ENCODE assay signal across 8 cellular contexts in genomic region chr1:121386319-121386948, GRCh38.
DNase-seq lines count a peak whose midpoint lies in the region; ATAC-seq, FAIRE-seq and TF ChIP-seq lines count a peak whose summit lies in the region.
"Not testable (repeated sequence)": the region's sequence is repeated elsewhere in the genome, so short reads cannot be mapped to it uniquely, and the experiment has no call there.

No MANE protein-coding gene starts in this region.

- not testable (repeated sequence) for H3K27ac ChIP-seq in endothelial cell of umbilical vein (ENCODE audit: insufficient read depth, low read depth, low read length); heart left ventricle; HepG2 (ENCODE audit: extremely low read length, insufficient read depth, low read length); lower lobe of right lung; psoas muscle; upper lobe of right lung

- CTCF ChIA-PET in endothelial cell of umbilical vein (lab: Charles Lee); HepG2 (lab: Yijun Ruan, JAX; ENCODE audit: low intra/inter-chr PET ratio, low total read pairs): not testable (repeated sequence)

- BruUV-seq in endothelial cell of umbilical vein (replicated peaks; lab: Mats Ljungman, UMichigan); HepG2 (replicated peaks; lab: Mats Ljungman, UMichigan): not testable (repeated sequence)

- in situ Hi-C loops in HepG2 (cut with HindIII; ENCODE audit: extremely low pct_ligation_motif_present, low pct_unique_long_range_greater_than_20kb) = not testable (repeated sequence)

- not testable (repeated sequence) for H2AFZ ChIP-seq in endothelial cell of umbilical vein (ENCODE audit: low read depth, low read length); HepG2 (ENCODE audit: low read length)

- TF ChIP-seq RAD21 in HepG2 (CRISPR knock-in tag; IDR thresholded peaks at IDR 0.05) = not testable (repeated sequence)

- not testable (repeated sequence) for H3K79me2 ChIP-seq in endothelial cell of umbilical vein (ENCODE audit: control insufficient read depth, insufficient read depth, low read length); HepG2 (ENCODE audit: insufficient read depth, low read length)

- dilution Hi-C loops in endothelial cell of umbilical vein (cut with MboI; ENCODE audit: extremely low pct_ligation_motif_present, low sequenced_read_pairs) = not testable (repeated sequence)

- not testable (repeated sequence) for H3K4me2 ChIP-seq in endothelial cell of umbilical vein (ENCODE audit: insufficient read depth, low read length); HepG2 (ENCODE audit: low read depth, low read length)

- H3K9ac ChIP-seq in endothelial cell of umbilical vein (replicated peaks; ENCODE audit: extremely low read depth, insufficient read depth, low read length); HepG2 (ENCODE audit: insufficient read depth, low read depth, low read length): not testable (repeated sequence)

- not testable (repeated sequence) for H4K20me1 ChIP-seq in endothelial cell of umbilical vein (replicated peaks; ENCODE audit: control insufficient read depth, extremely low read depth, insufficient read depth, low read length); HepG2 (ENCODE audit: insufficient read depth, low read length)

- TF ChIP-seq POLR2A in endothelial cell of umbilical vein (IDR thresholded peaks at IDR 0.05; ENCODE audit: low read depth, low read length); heart left ventricle (IDR thresholded peaks at IDR 0.05); HepG2 (IDR thresholded peaks at IDR 0.05; ENCODE audit: insufficient read depth in 1 of 2, low read depth in 2 of 2, low read length in 2 of 2): not testable (repeated sequence)

- not testable (repeated sequence) for H3K4me3 ChIP-seq in endothelial cell of umbilical vein (replicated peaks in 1 of 3; ENCODE audit: insufficient read depth in 1 of 3, low read depth in 1 of 3, low read length in 3 of 3); heart left ventricle; HepG2 (replicated peaks in 1 of 3; ENCODE audit: insufficient read depth in 1 of 3, low read depth in 2 of 3, low read length in 3 of 3); lower lobe of right lung; psoas muscle; upper lobe of right lung

- TF ChIP-seq CTCF in endothelial cell of umbilical vein (IDR thresholded peaks at IDR 0.05; ENCODE audit: extremely low read depth in 1 of 2, insufficient read depth in 1 of 2, low read depth in 1 of 2, low read length in 2 of 2); heart left ventricle (IDR thresholded peaks at IDR 0.05); HepG2 (CRISPR knock-in tag; IDR thresholded peaks at IDR 0.05); lower lobe of right lung (IDR thresholded peaks at IDR 0.05); psoas muscle (IDR thresholded peaks at IDR 0.05); upper lobe of right lung (IDR thresholded peaks at IDR 0.05): not testable (repeated sequence)

- POLR2A ChIA-PET in endothelial cell of umbilical vein (lab: Charles Lee); HepG2 (lab: Yijun Ruan, JAX): not testable (repeated sequence)

- not testable (repeated sequence) for DNase-seq in endothelial cell of umbilical vein (ENCODE audit: low read depth, low spot score); heart left ventricle; left ventricle myocardium superior; left lobe of liver (ENCODE audit: low spot score); HepG2 (ENCODE audit: low spot score); lower lobe of right lung; psoas muscle; upper lobe of right lung

- ATAC-seq in heart left ventricle = peak; percentile 29 to 51 (median 41)
- ATAC-seq in left ventricle myocardium superior = peak; percentile 15
- ATAC-seq in left lobe of liver = peak; percentile 79
- ATAC-seq in HepG2 = peak; percentile 88
- ATAC-seq in lower lobe of right lung = peak; percentile 65 to 74
- peak; percentile 47 to 68 (median 58) for ATAC-seq in psoas muscle
- peak; percentile 57 for ATAC-seq in upper lobe of right lung

- not testable (repeated sequence) for H3K4me1 ChIP-seq in endothelial cell of umbilical vein (ENCODE audit: control insufficient read depth, extremely low read depth, insufficient read depth, low read length); heart left ventricle; HepG2 (ENCODE audit: insufficient read depth, low read length); lower lobe of right lung; psoas muscle; upper lobe of right lung

- not testable (repeated sequence) for H3K27me3 ChIP-seq in endothelial cell of umbilical vein (ENCODE audit: control insufficient read depth in 2 of 2, insufficient read depth in 2 of 2, low read length in 2 of 2); heart left ventricle; HepG2 (ENCODE audit: control insufficient read depth in 1 of 2, insufficient read depth in 2 of 2, low read length in 2 of 2); lower lobe of right lung (ENCODE audit: low read depth); psoas muscle (ENCODE audit: insufficient read depth in 3 of 3, low read length in 2 of 3); upper lobe of right lung

- TF ChIP-seq EP300 in HepG2 (IDR thresholded peaks at IDR 0.05; ENCODE audit: low read depth in 2 of 2, low read length in 2 of 2); HepG2 (CRISPR knock-in tag; IDR thresholded peaks at IDR 0.05; ENCODE audit: borderline replicate concordance): not testable (repeated sequence)

- not testable (repeated sequence) for H3K9me1 ChIP-seq in endothelial cell of umbilical vein (replicated peaks; ENCODE audit: control insufficient read depth, extremely low read depth, insufficient read depth, low read length)

- not testable (repeated sequence) for H3K9me3 ChIP-seq in endothelial cell of umbilical vein (replicated peaks; ENCODE audit: control insufficient read depth, insufficient read depth, low read length); heart left ventricle; HepG2 (ENCODE audit: low read length); lower lobe of right lung; psoas muscle; upper lobe of right lung

- no CpG with 5 or more reads among the region's 8 CpGs for WGBS in heart left ventricle, 4 donors
- WGBS in HepG2 (ENCODE audit: low lambda C conversion rate) = no CpG with 5 or more reads among the region's 8 CpGs
- WGBS in psoas muscle, 3 donors = no CpG with 5 or more reads among the region's 8 CpGs

- not testable (repeated sequence) for H3K36me3 ChIP-seq in endothelial cell of umbilical vein (ENCODE audit: control insufficient read depth in 2 of 2, extremely low read depth in 1 of 2, insufficient read depth in 2 of 2, low read length in 2 of 2); heart left ventricle; HepG2 (replicated peaks in 1 of 2; ENCODE audit: control insufficient read depth in 1 of 2, insufficient read depth in 2 of 2, low read length in 2 of 2); lower lobe of right lung; psoas muscle (ENCODE audit: insufficient read depth in 1 of 2, low read depth in 1 of 2); upper lobe of right lung

- FAIRE-seq in endothelial cell of umbilical vein (lab: Jason Lieb, UNC) (peak; percentile 88), HepG2 (lab: Jason Lieb, UNC) (peak; percentile 93)

- intact Hi-C loops in endothelial cell of umbilical vein (cut with micrococcal nuclease); heart left ventricle (cut with DNase I); left ventricle myocardium superior (cut with micrococcal nuclease); HepG2 (cut with micrococcal nuclease; ENCODE audit: unreplicated experiment); lower lobe of right lung (cut with DNase I); psoas muscle (cut with DNase I); upper lobe of right lung (cut with DNase I): not testable (repeated sequence)

Comparison
In these comparisons a context has a peak if more than half of its experiments do, and no peak if none do; other contexts are left out.
1. ATAC-seq: peak in every context shown above with its lines; median percentile 88 in HepG2; 79 in left lobe of liver; 70 in lower lobe of right lung; 58 in psoas muscle; 57 in upper lobe of right lung; 41 in heart left ventricle; 15 in left ventricle myocardium superior.